ENCODE assay signal across 29 cellular contexts in the genomic region with DNA sequence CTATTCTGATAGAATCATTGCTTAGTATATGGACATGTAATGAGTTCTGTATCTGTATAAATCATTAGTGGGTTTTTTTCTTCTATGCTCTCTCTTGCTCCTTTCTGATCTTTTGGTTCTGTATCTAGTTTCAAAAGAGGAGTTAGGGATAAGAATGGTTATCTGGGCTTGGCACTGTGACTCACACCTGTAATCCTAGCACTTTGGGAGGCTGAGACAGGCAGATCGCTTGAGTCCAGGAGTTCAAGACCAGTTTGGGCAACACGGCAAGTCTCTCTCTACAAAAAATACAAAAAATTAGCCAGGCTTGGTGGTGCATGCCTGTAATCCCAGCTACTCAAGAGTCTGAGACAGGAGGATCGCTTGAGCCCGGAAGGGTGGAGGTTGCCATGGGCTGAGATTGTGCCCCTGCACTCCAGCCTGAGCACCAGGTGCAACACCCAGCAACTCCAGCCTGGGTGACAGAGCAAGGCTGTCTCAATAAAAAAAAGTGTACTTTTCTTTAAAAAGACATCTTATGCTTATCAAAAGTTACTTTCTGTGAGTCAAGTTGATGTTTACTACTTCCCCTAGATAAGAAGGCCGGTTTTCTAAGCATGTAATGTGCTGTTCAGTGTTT. TPM values are rescaled to one million over a fixed set of nuclear protein-coding genes. Genes with fewer than 3 reads are reported as not detected.
"Had no signal": no experiment of that assay in that cellular context is flagged by ENCODE, and none has a peak within 500 bp of the region (broad histone marks: within the 10 kb centered on the region; RNA-seq: fewer than 3 reads in every experiment).

No MANE protein-coding gene starts in this region.

- H3K27me3 Mint-ChIP-seq: activated CD4-positive, alpha-beta T cell treated with anti-CD3 and anti-CD28 coated beads, Interleukin-2, amount 10 ng/mL, durations not matched to agents 24 days and 14 days; activated CD8-positive, alpha-beta T cell treated with anti-CD3 and anti-CD28 coated beads for 36 hours; activated naive CD4-positive, alpha-beta T cell treated with anti-CD3 and anti-CD28 coated beads, Interleukin-2, amount 50 U/mL, for 24 hours; central memory CD8-positive, alpha-beta T cell; progenitor cell of endocrine pancreas; stimulated activated naive B cell treated with anti-CD40 and anti-IgM and Interleukin-4, amounts not matched to agents 10 μg/mL and 1 μg/mL and 100 μg/mL, for 72 hours had no signal

- H3K27ac Mint-ChIP-seq: activated CD4-positive, alpha-beta T cell treated with anti-CD3 and anti-CD28 coated beads, Interleukin-2, amount 10 ng/mL, durations not matched to agents 24 days and 14 days; activated CD8-positive, alpha-beta T cell treated with anti-CD3 and anti-CD28 coated beads for 36 hours; activated naive CD4-positive, alpha-beta T cell treated with anti-CD3 and anti-CD28 coated beads, Interleukin-2, amount 50 U/mL, for 24 hours; activated T-helper 1 cell treated with anti-CD3 and anti-CD28 coated beads, Interleukin-12 subunit alpha, Interleukin-12 subunit beta, Interleukin-2, Interleukin-4 antibody, amounts not matched to agents 30 ng/mL and 10 ng/mL and 1 ng/mL, durations not matched to agents 14 hours and 24 hours and 36 hours; nephron; stimulated activated naive B cell treated with anti-CD40 and anti-IgM and Interleukin-4, amounts not matched to agents 10 μg/mL and 1 μg/mL and 100 μg/mL, for 72 hours; T-helper 1 cell treated with Interleukin-12 subunit alpha and Interleukin-12 subunit beta and Interleukin-4 antibody, amounts not matched to agents 30 μg/mL and 1 μg/mL, for 36 hours had no signal

- DNase-seq: activated CD4-positive, alpha-beta T cell treated with anti-CD3 and anti-CD28 coated beads, Interleukin-2, amount 10 ng/mL, durations not matched to agents 24 days and 14 days; activated CD4-positive, CD25-positive, alpha-beta regulatory T cell treated with anti-CD3 and anti-CD28 coated beads, Interleukin-2, amount 50 U/mL, for 72 hours; activated CD8-positive, alpha-beta T cell treated with anti-CD3 and anti-CD28 coated beads for 36 hours; activated gamma-delta T cell; anterior cingulate cortex; dermis blood vessel endothelial cell; effector CD4-positive, alpha-beta T cell; left lung; lower lobe of right lung; mesendoderm; ovary; stimulated activated naive B cell treated with anti-CD40 and anti-IgM and Interleukin-4, amounts not matched to agents 10 μg/mL and 1 μg/mL and 100 μg/mL, for 72 hours; stomach; SW 1271; T-helper 9 cell; thyroid gland; upper lobe of left lung had no signal

- H3K9me3 Mint-ChIP-seq: activated CD4-positive, alpha-beta T cell treated with anti-CD3 and anti-CD28 coated beads, Interleukin-2, amount 10 ng/mL, durations not matched to agents 24 days and 14 days; activated CD8-positive, alpha-beta T cell treated with anti-CD3 and anti-CD28 coated beads for 36 hours; activated naive CD4-positive, alpha-beta T cell treated with anti-CD3 and anti-CD28 coated beads, Interleukin-2, amount 50 U/mL, for 24 hours; activated T-helper 1 cell treated with anti-CD3 and anti-CD28 coated beads, Interleukin-12 subunit alpha, Interleukin-12 subunit beta, Interleukin-2, Interleukin-4 antibody, amounts not matched to agents 30 ng/mL and 10 ng/mL and 1 ng/mL, durations not matched to agents 14 hours and 24 hours and 36 hours; central memory CD8-positive, alpha-beta T cell; nephron; stimulated activated naive B cell treated with anti-CD40 and anti-IgM and Interleukin-4, amounts not matched to agents 10 μg/mL and 1 μg/mL and 100 μg/mL, for 72 hours; T-helper 1 cell treated with Interleukin-12 subunit alpha and Interleukin-12 subunit beta and Interleukin-4 antibody, amounts not matched to agents 30 μg/mL and 1 μg/mL, for 36 hours had no signal

- H3K4me3 Mint-ChIP-seq: activated CD4-positive, alpha-beta T cell treated with anti-CD3 and anti-CD28 coated beads, Interleukin-2, amount 10 ng/mL, durations not matched to agents 24 days and 14 days; activated CD8-positive, alpha-beta T cell treated with anti-CD3 and anti-CD28 coated beads for 36 hours; activated naive CD4-positive, alpha-beta T cell treated with anti-CD3 and anti-CD28 coated beads, Interleukin-2, amount 50 U/mL, for 24 hours; activated T-helper 1 cell treated with anti-CD3 and anti-CD28 coated beads, Interleukin-12 subunit alpha, Interleukin-12 subunit beta, Interleukin-2, Interleukin-4 antibody, amounts not matched to agents 30 ng/mL and 10 ng/mL and 1 ng/mL, durations not matched to agents 14 hours and 24 hours and 36 hours; central memory CD8-positive, alpha-beta T cell; nephron; stimulated activated naive B cell treated with anti-CD40 and anti-IgM and Interleukin-4, amounts not matched to agents 10 μg/mL and 1 μg/mL and 100 μg/mL, for 72 hours; T-helper 1 cell treated with Interleukin-12 subunit alpha and Interleukin-12 subunit beta and Interleukin-4 antibody, amounts not matched to agents 30 μg/mL and 1 μg/mL, for 36 hours had no signal

- H3K4me1 Mint-ChIP-seq: nephron had no signal

- ATAC-seq: activated CD8-positive, alpha-beta T cell treated with anti-CD3 and anti-CD28 coated beads for 36 hours; left lung; lower lobe of right lung; sciatic nerve; stimulated activated naive B cell treated with anti-CD40 and anti-IgM and Interleukin-4, amounts not matched to agents 10 μg/mL and 1 μg/mL and 100 μg/mL, for 72 hours had no signal

- FAIRE-seq: bronchial epithelial cell, islet of Langerhans had no signal

RNA-seq across cellular contexts. Expression of a gene that starts 27.7 kb away (rescaled TPM):
- total RNA-seq: activated CD4-positive, alpha-beta T cell treated with anti-CD3 and anti-CD28 coated beads, Interleukin-2, amount 10 ng/mL, durations not matched to agents 24 days and 14 days; activated T-helper 1 cell treated with anti-CD3 and anti-CD28 coated beads, Interleukin-12 subunit alpha, Interleukin-12 subunit beta, Interleukin-2, Interleukin-4 antibody, amounts not matched to agents 30 ng/mL and 10 ng/mL and 1 ng/mL, durations not matched to agents 14 hours and 24 hours and 36 hours; bronchial epithelial cell; epithelial cell of proximal tubule; mononuclear cell; vagina had no signal
